ENCODE assay signal across 1 cellular context in the genomic region with DNA sequence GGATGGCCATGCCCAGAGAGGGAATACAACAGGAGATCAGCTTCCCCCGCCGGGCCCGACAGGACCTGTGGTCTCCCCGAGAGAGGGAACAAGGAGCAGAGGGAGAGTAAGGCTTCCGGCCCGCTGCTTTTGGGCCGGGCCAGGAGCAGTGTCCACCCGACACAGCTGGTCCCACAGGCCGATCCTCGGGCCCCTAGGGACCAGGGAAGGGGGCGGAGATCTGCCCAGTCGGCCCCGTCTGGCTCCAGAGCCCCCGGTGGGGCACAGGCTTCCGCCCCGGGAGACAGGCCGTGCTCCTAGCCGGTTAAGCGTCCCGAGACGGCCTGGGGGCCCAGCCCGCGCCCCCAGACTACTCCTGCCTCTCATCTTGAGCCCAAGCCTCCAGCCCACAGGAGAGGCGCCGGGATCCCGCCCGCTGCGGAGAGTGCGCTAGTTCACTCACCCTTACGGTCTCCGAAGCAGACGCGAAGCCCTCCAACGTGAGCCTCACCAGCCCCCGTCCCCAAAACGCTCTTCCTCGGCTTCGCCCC.
A peak's percentile ranks its signal among the peaks of the same experiment; 100 is the strongest.
TF ChIP-seq lines count a peak whose summit lies in the region.

A gene (minus strand): TSS at position 526 of the 530 bp plus-strand sequence. CDS start 6,635 bp downstream, outside the sequence.

TF ChIP-seq in H1, 55 proteins besides CTCF, POLR2A, EP300 and RAD21 (continued from another document):
- no peak for TF ChIP-seq SAP30 (IDR thresholded peaks at IDR 0.05; ENCODE audit: insufficient read depth, insufficient replicate concordance, low read length)
- TF ChIP-seq ASH2L (IDR thresholded peaks at IDR 0.05; ENCODE audit: low read length), result peak; percentile 62
- TF ChIP-seq KDM4A (IDR thresholded peaks at IDR 0.05; ENCODE audit: low read depth, low read length, severe bottlenecking), result peak; percentile 41
- TF ChIP-seq RBBP5 (IDR thresholded peaks at IDR 0.05; ENCODE audit: borderline replicate concordance, low read depth, low read length), result 0 out of 2 replicates have a peak, but pooled peaks have one; percentile 57
- no peak for TF ChIP-seq TBP (IDR thresholded peaks at IDR 0.05; ENCODE audit: low read depth, low read length)
- TF ChIP-seq RXRA (IDR thresholded peaks at IDR 0.05; ENCODE audit: insufficient read depth, low read depth, low read length), result no peak
TF ChIP-seq in H1: peak in this region for 4.
